7 cellular contexts compared by ENCODE assay signal in the genomic region with DNA sequence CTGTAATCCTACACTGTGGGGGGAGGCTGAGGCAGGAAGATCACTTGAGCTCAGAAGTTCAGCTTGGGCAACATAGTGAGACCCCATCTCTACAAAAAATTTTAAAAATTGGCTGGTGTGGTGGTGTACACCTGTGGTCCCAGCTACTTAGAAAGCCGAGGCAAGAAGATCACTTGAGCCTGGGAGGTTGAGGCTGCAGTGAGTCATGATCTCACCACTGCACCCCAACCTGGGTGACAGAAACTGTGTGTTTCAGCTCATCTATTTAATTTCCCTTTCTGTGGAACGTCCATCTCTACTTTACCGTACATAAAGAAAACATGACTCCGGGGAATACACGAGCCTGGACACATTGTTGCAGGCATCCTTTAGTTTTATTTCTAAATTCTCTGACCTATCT.
"Had no signal": no experiment of that assay in that cellular context is flagged by ENCODE, and none has a peak within 500 bp of the region (broad histone marks: within the 10 kb centered on the region; RNA-seq: fewer than 3 reads in every experiment).

No MANE protein-coding gene starts in this region.

- H3K4me3 Mint-ChIP-seq: IgD-negative memory B cell had no signal

- DNase-seq: IMR-90, KBM-7 had no signal

- H3K27ac ChIP-seq: HL-60 had no signal

- H3K4me1 Mint-ChIP-seq: IgD-negative memory B cell had no signal

- H3K36me3 Mint-ChIP-seq: IgD-negative memory B cell had no signal

- FAIRE-seq: HepG2, HTR-8/SVneo, K562 had no signal

- H3K27me3 Mint-ChIP-seq: IgD-negative memory B cell had no signal

- H3K4me3 ChIP-seq: K562 had no signal

- H3K27ac Mint-ChIP-seq: IgD-negative memory B cell had no signal

- ATAC-seq: HepG2, K562 had no signal
